Comparison of ENCODE assay signal across 17 cellular contexts in the genomic region with DNA sequence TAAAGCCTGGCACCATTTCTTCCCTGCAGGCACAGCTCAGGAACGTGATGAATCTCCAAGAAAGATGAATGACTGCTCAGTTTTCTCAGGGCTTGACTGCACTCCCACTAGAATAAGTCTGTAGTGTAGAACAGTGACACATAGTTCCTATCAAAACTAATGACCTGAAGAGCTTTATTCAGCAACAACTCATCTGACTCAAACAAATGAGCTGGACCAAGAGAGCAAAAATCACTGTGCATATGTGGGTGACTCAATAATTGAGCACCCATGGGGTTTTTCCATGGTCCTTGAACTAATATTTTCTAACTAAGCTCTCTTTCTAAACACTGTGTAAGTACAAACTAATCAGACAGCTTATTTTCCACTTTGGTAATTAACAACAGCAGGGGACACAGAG.
DNase-seq lines count a peak whose midpoint lies in the region; ATAC-seq and TF ChIP-seq lines count a peak whose summit lies in the region.
"Had no signal": no experiment of that assay in that cellular context is flagged by ENCODE, and none has a peak within 500 bp of the region (broad histone marks: within the 10 kb centered on the region; RNA-seq: fewer than 3 reads in every experiment).

No MANE protein-coding gene starts in this region.

- H3K27ac Mint-ChIP-seq in stimulated activated effector memory CD8-positive, alpha-beta T cell treated with anti-CD3 and anti-CD28 coated beads, Interleukin-12 subunit alpha, Interleukin-12 subunit beta, amount 100 ng/mL, for 72 hours, result no peak overlapping the region
- H3K27ac Mint-ChIP-seq: activated naive CD8-positive, alpha-beta T cell treated with anti-CD3 and anti-CD28 coated beads, Interleukin-2, amount 50 U/mL, for 24 hours; CD4-positive, alpha-beta memory T cell had no signal

- DNase-seq in EH (ENCODE audit: low read depth), result peak; percentile 87
- peak; percentile 36 for DNase-seq in SK-MEL-5 (ENCODE audit: low read depth, low spot score)
- DNase-seq in fibroblast of peridontal ligament (ENCODE audit: extremely low read depth), result peak; percentile 56
- DNase-seq in retinal pigment epithelial cell (ENCODE audit: low read depth), result peak; percentile 43
- no peak for DNase-seq in stimulated activated effector memory CD8-positive, alpha-beta T cell treated with anti-CD3 and anti-CD28 coated beads, Interleukin-12 subunit alpha, Interleukin-12 subunit beta, amount 100 ng/mL, for 72 hours (ENCODE audit: low spot score in 2 of 2)
- no peak for DNase-seq in activated CD4-positive, alpha-beta T cell treated with anti-CD3 and anti-CD28 coated beads, Interleukin-2, amount 50 U/mL, for 4 hours
- DNase-seq: activated CD4-positive, alpha-beta T cell treated with anti-CD3 and anti-CD28 coated beads, Interleukin-2, amount 50 U/mL, for 1 hour; activated naive CD8-positive, alpha-beta T cell treated with anti-CD3 and anti-CD28 coated beads, Interleukin-2, amount 50 U/mL, for 24 hours; activated T-cell treated with anti-CD3 and anti-CD28 coated beads, Interleukin-2, amount 50 U/mL, for 48 hours; CD4-positive, alpha-beta memory T cell; GF-D8; NCI-H2029; NCI-H526; stimulated activated CD4-positive, alpha-beta T cell treated with anti-CD3 and anti-CD28 coated beads, Interleukin-2, amount 100 ng/mL, for 24 hours; upper lobe of left lung had no signal

- H3K4me3 ChIP-seq in retinal pigment epithelial cell (ENCODE audit: low read length), result no peak overlapping the region
- H3K4me3 ChIP-seq: upper lobe of left lung had no signal

- no peak overlapping the region for H3K4me3 Mint-ChIP-seq in stimulated activated effector memory CD8-positive, alpha-beta T cell treated with anti-CD3 and anti-CD28 coated beads, Interleukin-12 subunit alpha, Interleukin-12 subunit beta, amount 100 ng/mL, for 72 hours
- H3K4me3 Mint-ChIP-seq: activated naive CD8-positive, alpha-beta T cell treated with anti-CD3 and anti-CD28 coated beads, Interleukin-2, amount 50 U/mL, for 24 hours; CD4-positive, alpha-beta memory T cell had no signal

- H3K4me1 Mint-ChIP-seq in stimulated activated effector memory CD8-positive, alpha-beta T cell treated with anti-CD3 and anti-CD28 coated beads, Interleukin-12 subunit alpha, Interleukin-12 subunit beta, amount 100 ng/mL, for 72 hours, result no peaks in the 10 kb centered on the region
- H3K4me1 Mint-ChIP-seq: activated naive CD8-positive, alpha-beta T cell treated with anti-CD3 and anti-CD28 coated beads, Interleukin-2, amount 50 U/mL, for 24 hours; CD4-positive, alpha-beta memory T cell had no signal

- in situ Hi-C loops in SK-MEL-5 (cut with HindIII; ENCODE audit: low pct_unique_long_range_greater_than_20kb, low sequenced_read_pairs), result no loop called here

- ATAC-seq in stimulated activated effector memory CD8-positive, alpha-beta T cell treated with anti-CD3 and anti-CD28 coated beads, Interleukin-12 subunit alpha, Interleukin-12 subunit beta, amount 100 ng/mL, for 72 hours, result no peak
- ATAC-seq in HG03159 (IDR thresholded peaks at IDR 0.05; ENCODE audit: unreplicated experiment), result no peak
- no peak for ATAC-seq in HG03378 (IDR thresholded peaks at IDR 0.05; ENCODE audit: unreplicated experiment)
- ATAC-seq: activated naive CD8-positive, alpha-beta T cell treated with anti-CD3 and anti-CD28 coated beads, Interleukin-2, amount 50 U/mL, for 24 hours had no signal

- H3K36me3 Mint-ChIP-seq in stimulated activated effector memory CD8-positive, alpha-beta T cell treated with anti-CD3 and anti-CD28 coated beads, Interleukin-12 subunit alpha, Interleukin-12 subunit beta, amount 100 ng/mL, for 72 hours, result no peaks in the 10 kb centered on the region
- H3K36me3 Mint-ChIP-seq: CD4-positive, alpha-beta memory T cell had no signal

- H3K9me3 Mint-ChIP-seq in stimulated activated effector memory CD8-positive, alpha-beta T cell treated with anti-CD3 and anti-CD28 coated beads, Interleukin-12 subunit alpha, Interleukin-12 subunit beta, amount 100 ng/mL, for 72 hours, result no peaks in the 10 kb centered on the region
- H3K9me3 Mint-ChIP-seq: activated naive CD8-positive, alpha-beta T cell treated with anti-CD3 and anti-CD28 coated beads, Interleukin-2, amount 50 U/mL, for 24 hours had no signal

- TF ChIP-seq CTCF in retinal pigment epithelial cell (conservative IDR thresholded peaks at IDR 0.05; ENCODE audit: low read depth, low read length), result no peak

Comparison
In these comparisons a context has a peak if more than half of its experiments do, and no peak if none do; other contexts are left out.
1. DNase-seq: peak in EH (single experiment), SK-MEL-5 (single experiment), fibroblast of peridontal ligament (single experiment) and retinal pigment epithelial cell (single experiment); none in stimulated activated effector memory CD8-positive, alpha-beta T cell treated with anti-CD3 and anti-CD28 coated beads, Interleukin-12 subunit alpha, Interleukin-12 subunit beta, amount 100 ng/mL, for 72 hours (0 of 2) and activated CD4-positive, alpha-beta T cell treated with anti-CD3 and anti-CD28 coated beads, Interleukin-2, amount 50 U/mL, for 4 hours (0 of 2).